ENCODE assay signal across 10 cellular contexts in the genomic region with DNA sequence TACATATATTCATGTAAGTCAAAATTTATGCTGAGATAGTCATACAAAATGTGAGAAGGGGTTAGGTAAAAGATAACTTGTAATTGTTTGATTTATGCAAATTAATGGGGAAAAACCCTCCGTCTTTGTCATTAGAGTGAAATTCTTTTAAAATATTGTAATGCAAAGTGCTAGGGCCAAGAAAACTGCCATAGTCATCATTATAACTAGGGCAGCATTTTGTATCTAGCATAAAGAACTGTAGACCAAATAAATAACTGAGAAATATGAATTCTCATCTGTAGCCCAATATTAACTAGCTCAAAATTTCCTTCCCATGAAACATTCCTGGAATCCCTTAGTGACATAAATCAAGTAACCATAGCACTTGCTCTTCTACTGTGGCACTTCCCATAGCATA.
"Had no signal": no experiment of that assay in that cellular context is flagged by ENCODE, and none has a peak within 500 bp of the region (broad histone marks: within the 10 kb centered on the region; RNA-seq: fewer than 3 reads in every experiment).

No MANE protein-coding gene starts in this region.

- H3K9ac ChIP-seq: KMS-11 had no signal

- H3K4me2 ChIP-seq: GM23338, KMS-11 had no signal

- H3K4me3 ChIP-seq: GM23338, HAP-1 had no signal

- H3K27ac ChIP-seq: KMS-11 had no signal

- DNase-seq: H7, HFFc6, Karpas-422, KBM-7 had no signal

- FAIRE-seq: H1, HTR-8/SVneo had no signal

- ATAC-seq: GM23338, HCT116 had no signal

- H2AFZ ChIP-seq: GM23338 had no signal

- H3K36me3 ChIP-seq: HAP-1 had no signal

- H3K9me3 ChIP-seq: HAP-1 had no signal
